Comparison of ENCODE assay signal across 19 cellular contexts in genomic region chr1:55156093-55156492, GRCh38. TPM values are rescaled to one million over a fixed set of nuclear protein-coding genes. Genes with fewer than 3 reads are reported as not detected.
DNase-seq lines count a peak whose midpoint lies in the region; ATAC-seq and TF ChIP-seq lines count a peak whose summit lies in the region.
"Had no signal": no experiment of that assay in that cellular context is flagged by ENCODE, and none has a peak within 500 bp of the region (broad histone marks: within the 10 kb centered on the region; RNA-seq: fewer than 3 reads in every experiment).

No MANE protein-coding gene starts in this region.

- no peak overlapping the region; the same call in 1 of the 2 replicates for H3K4me3 ChIP-seq in MM.1S (ENCODE audit: low read length)
- H3K4me3 ChIP-seq: esophagus squamous epithelium, upper lobe of left lung had no signal

- H3K4me1 ChIP-seq in MM.1S (ENCODE audit: low read length): peaks cover 27% of the 10 kb centered on the region
- H3K4me1 ChIP-seq: esophagus squamous epithelium had no signal

- H3K79me2 ChIP-seq in MM.1S (ENCODE audit: low read length): no peaks in the 10 kb centered on the region

- H3K4me1 Mint-ChIP-seq in activated T-cell treated with anti-CD3 and anti-CD28 coated beads, Interleukin-2, amount 50 U/mL, for 24 hours (ENCODE audit: low read depth): peaks cover 35% of the 10 kb centered on the region
- H3K4me1 Mint-ChIP-seq in activated T-cell treated with anti-CD3 and anti-CD28 coated beads, Interleukin-2, amount 50 U/mL, for 4 hours (ENCODE audit: low read depth): peaks cover 23% of the 10 kb centered on the region
- peaks cover 22% of the 10 kb centered on the region for H3K4me1 Mint-ChIP-seq in stimulated activated effector memory CD8-positive, alpha-beta T cell treated with anti-CD3 and anti-CD28 coated beads, Interleukin-12 subunit alpha, Interleukin-12 subunit beta, amount 100 ng/mL, for 72 hours
- H3K4me1 Mint-ChIP-seq: nephron progenitor cell had no signal

- no peaks in the 10 kb centered on the region for H3K27me3 Mint-ChIP-seq in activated T-cell treated with anti-CD3 and anti-CD28 coated beads, Interleukin-2, amount 50 U/mL, for 24 hours
- no peaks in the 10 kb centered on the region for H3K27me3 Mint-ChIP-seq in activated T-cell treated with anti-CD3 and anti-CD28 coated beads, Interleukin-2, amount 50 U/mL, for 4 hours (ENCODE audit: low read depth)
- H3K27me3 Mint-ChIP-seq: stimulated activated naive CD8-positive, alpha-beta T cell treated with anti-CD3 and anti-CD28 coated beads, Interleukin-15, amount 100 ng/mL, for 72 hours had no signal

- peaks cover 11% of the 10 kb centered on the region; the same call in 1 of the 2 replicates for H3K36me3 ChIP-seq in MM.1S (replicated peaks; ENCODE audit: insufficient read depth, low read length)

- H3K9me2 ChIP-seq in MM.1S (replicated peaks; ENCODE audit: insufficient read depth, low read length): no peaks in the 10 kb centered on the region

- TF ChIP-seq CTCF in MM.1S (IDR thresholded peaks at IDR 0.05; ENCODE audit: low read length): no peak

- no peak overlapping the region for H2AFZ ChIP-seq in MM.1S (ENCODE audit: low read length)

- H3K9me3 Mint-ChIP-seq in activated T-cell treated with anti-CD3 and anti-CD28 coated beads, Interleukin-2, amount 50 U/mL, for 24 hours: no peaks in the 10 kb centered on the region
- H3K9me3 Mint-ChIP-seq in activated T-cell treated with anti-CD3 and anti-CD28 coated beads, Interleukin-2, amount 50 U/mL, for 4 hours: no peaks in the 10 kb centered on the region
- no peaks in the 10 kb centered on the region for H3K9me3 Mint-ChIP-seq in stimulated activated effector memory CD8-positive, alpha-beta T cell treated with anti-CD3 and anti-CD28 coated beads, Interleukin-12 subunit alpha, Interleukin-12 subunit beta, amount 100 ng/mL, for 72 hours
- H3K9me3 Mint-ChIP-seq: nephron progenitor cell; stimulated activated naive CD8-positive, alpha-beta T cell treated with anti-CD3 and anti-CD28 coated beads, Interleukin-15, amount 100 ng/mL, for 72 hours; T-helper 1 cell treated with Interleukin-12 subunit alpha and Interleukin-12 subunit beta and Interleukin-4 antibody, amounts not matched to agents 30 μg/mL and 1 μg/mL, for 36 hours had no signal

- peak overlapping the region; percentile 72 for H3K4me2 ChIP-seq in MM.1S (ENCODE audit: low read depth, low read length)

- DNase-seq in activated T-cell treated with anti-CD3 and anti-CD28 coated beads, Interleukin-2, amount 50 U/mL, for 24 hours: no peak
- DNase-seq in activated T-cell treated with anti-CD3 and anti-CD28 coated beads, Interleukin-2, amount 50 U/mL, for 4 hours: no peak
- DNase-seq in MM.1S (peak; percentile 66), dedifferentiated amniotic fluid mesenchymal stem cell (ENCODE audit: extremely low spot score) (peak; percentile 68), NCI-H446 (lab: John Stamatoyannopoulos, UW) (no peak), NCI-H2107 (lab: John Stamatoyannopoulos, UW) (no peak)
- no peak for DNase-seq in stimulated activated effector memory CD8-positive, alpha-beta T cell treated with anti-CD3 and anti-CD28 coated beads, Interleukin-12 subunit alpha, Interleukin-12 subunit beta, amount 100 ng/mL, for 72 hours (ENCODE audit: low spot score in 2 of 2)
- DNase-seq: activated naive CD4-positive, alpha-beta T cell; effector CD4-positive, alpha-beta T cell; esophagus squamous epithelium; glutamatergic neuron; NCI-H1694 treated with DMSO at 0.1 percent for 48 hours; nephron progenitor cell; retina; stimulated activated naive CD8-positive, alpha-beta T cell treated with anti-CD3 and anti-CD28 coated beads, Interleukin-15, amount 100 ng/mL, for 72 hours; WERI-Rb-1 had no signal

- no peaks in the 10 kb centered on the region for H4K20me1 ChIP-seq in MM.1S (ENCODE audit: insufficient read depth, low read length)

- H3K36me3 Mint-ChIP-seq in activated T-cell treated with anti-CD3 and anti-CD28 coated beads, Interleukin-2, amount 50 U/mL, for 24 hours (ENCODE audit: low read depth): peaks cover 88% of the 10 kb centered on the region
- H3K36me3 Mint-ChIP-seq in activated T-cell treated with anti-CD3 and anti-CD28 coated beads, Interleukin-2, amount 50 U/mL, for 4 hours (ENCODE audit: insufficient read depth): peaks cover 47% of the 10 kb centered on the region
- peaks cover 96% of the 10 kb centered on the region for H3K36me3 Mint-ChIP-seq in stimulated activated effector memory CD8-positive, alpha-beta T cell treated with anti-CD3 and anti-CD28 coated beads, Interleukin-12 subunit alpha, Interleukin-12 subunit beta, amount 100 ng/mL, for 72 hours

- H3K27ac Mint-ChIP-seq in activated T-cell treated with anti-CD3 and anti-CD28 coated beads, Interleukin-2, amount 50 U/mL, for 24 hours: peak overlapping the region; percentile 70
- peak overlapping the region; percentile 20 for H3K27ac Mint-ChIP-seq in stimulated activated effector memory CD8-positive, alpha-beta T cell treated with anti-CD3 and anti-CD28 coated beads, Interleukin-12 subunit alpha, Interleukin-12 subunit beta, amount 100 ng/mL, for 72 hours
- H3K27ac Mint-ChIP-seq: T-helper 1 cell treated with Interleukin-12 subunit alpha and Interleukin-12 subunit beta and Interleukin-4 antibody, amounts not matched to agents 30 μg/mL and 1 μg/mL, for 36 hours had no signal

- H3K9me3 ChIP-seq in MM.1S (replicated peaks; ENCODE audit: insufficient read depth, low read length): no peaks in the 10 kb centered on the region
- H3K9me3 ChIP-seq: esophagus squamous epithelium, upper lobe of left lung had no signal

- ATAC-seq in activated T-cell treated with anti-CD3 and anti-CD28 coated beads, Interleukin-2, amount 50 U/mL, for 4 hours: no peak
- no peak for ATAC-seq in stimulated activated effector memory CD8-positive, alpha-beta T cell treated with anti-CD3 and anti-CD28 coated beads, Interleukin-12 subunit alpha, Interleukin-12 subunit beta, amount 100 ng/mL, for 72 hours
- ATAC-seq in HG03439 (IDR thresholded peaks at IDR 0.05; ENCODE audit: unreplicated experiment): no peak
- ATAC-seq: stimulated activated naive CD8-positive, alpha-beta T cell treated with anti-CD3 and anti-CD28 coated beads, Interleukin-15, amount 100 ng/mL, for 72 hours had no signal

- peak overlapping the region; percentile 30 for H3K9ac ChIP-seq in MM.1S (ENCODE audit: low read length)

- peak overlapping the region; percentile 85 for H3K27ac ChIP-seq in MM.1S (ENCODE audit: low read length)
- H3K27ac ChIP-seq: esophagus squamous epithelium, upper lobe of left lung, WERI-Rb-1 had no signal

- H3F3A ChIP-seq in MM.1S (ENCODE audit: insufficient read depth, low read length): peaks cover 20% of the 10 kb centered on the region

- H3K27me3 ChIP-seq in MM.1S (replicated peaks; ENCODE audit: insufficient read depth, low read length): no peaks in the 10 kb centered on the region
- H3K27me3 ChIP-seq: esophagus squamous epithelium, upper lobe of left lung had no signal

- H3K4me3 Mint-ChIP-seq in activated T-cell treated with anti-CD3 and anti-CD28 coated beads, Interleukin-2, amount 50 U/mL, for 24 hours: no peak overlapping the region
- H3K4me3 Mint-ChIP-seq in activated T-cell treated with anti-CD3 and anti-CD28 coated beads, Interleukin-2, amount 50 U/mL, for 4 hours: no peak overlapping the region
- no peak overlapping the region for H3K4me3 Mint-ChIP-seq in stimulated activated effector memory CD8-positive, alpha-beta T cell treated with anti-CD3 and anti-CD28 coated beads, Interleukin-12 subunit alpha, Interleukin-12 subunit beta, amount 100 ng/mL, for 72 hours
- H3K4me3 Mint-ChIP-seq: nephron progenitor cell; stimulated activated naive CD8-positive, alpha-beta T cell treated with anti-CD3 and anti-CD28 coated beads, Interleukin-15, amount 100 ng/mL, for 72 hours; T-helper 1 cell treated with Interleukin-12 subunit alpha and Interleukin-12 subunit beta and Interleukin-4 antibody, amounts not matched to agents 30 μg/mL and 1 μg/mL, for 36 hours had no signal

RNA-seq across cellular contexts. Expression of gene USP24, which starts 59.1 kb away (rescaled TPM):
- total RNA-seq in activated T-cell treated with anti-CD3 and anti-CD28 coated beads, Interleukin-2, amount 50 U/mL, for 4 hours: 10 to 100 TPM; 42.1 to 44.0 (median 43.9) TPM

Comparison
In these comparisons a context has a peak if more than half of its experiments do, and no peak if none do; other contexts are left out.
1. DNase-seq: peak in MM.1S (single experiment) and dedifferentiated amniotic fluid mesenchymal stem cell (single experiment); none in activated T-cell treated with anti-CD3 and anti-CD28 coated beads, Interleukin-2, amount 50 U/mL, for 24 hours (single experiment), activated T-cell treated with anti-CD3 and anti-CD28 coated beads, Interleukin-2, amount 50 U/mL, for 4 hours (single experiment), stimulated activated effector memory CD8-positive, alpha-beta T cell treated with anti-CD3 and anti-CD28 coated beads, Interleukin-12 subunit alpha, Interleukin-12 subunit beta, amount 100 ng/mL, for 72 hours (0 of 2), NCI-H446 (0 of 2) and NCI-H2107 (single experiment).